1 cellular context compared by ENCODE assay signal in the genomic region with DNA sequence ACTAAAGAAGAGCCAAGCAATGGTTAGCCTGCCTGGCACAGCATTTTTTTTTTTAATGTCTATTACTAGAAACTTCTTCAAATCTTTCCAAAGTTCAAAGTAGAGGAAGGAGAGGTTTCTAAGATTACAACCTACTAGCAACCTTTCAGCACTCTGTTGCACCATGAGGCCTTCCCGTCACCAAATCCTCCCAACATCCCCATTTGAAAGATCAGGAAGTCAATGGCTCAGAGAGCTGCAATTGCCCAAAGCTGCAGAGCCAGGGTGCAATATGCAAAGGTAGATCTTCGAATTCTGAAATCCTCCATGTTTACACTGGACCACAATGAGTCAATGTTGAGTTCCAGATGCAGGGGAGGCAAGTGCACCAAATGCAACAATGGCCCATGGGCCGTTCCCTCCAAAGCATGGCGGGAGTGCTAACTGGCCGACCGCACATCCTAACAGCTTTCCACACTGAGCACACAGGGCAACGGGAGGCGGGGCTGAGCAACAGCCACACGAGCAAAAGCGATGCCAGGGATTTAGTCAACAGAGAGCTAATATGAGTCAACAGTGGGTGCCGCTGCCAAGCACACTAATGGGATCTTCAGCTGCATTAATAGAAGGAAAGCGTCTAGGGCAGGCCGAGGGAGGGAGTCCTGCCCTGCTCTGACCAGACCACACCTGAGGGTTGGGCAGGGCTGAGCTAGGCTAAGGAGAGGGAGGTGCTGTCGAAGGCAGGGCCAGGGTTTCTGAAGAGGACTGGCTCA.
A peak's percentile ranks its signal among the peaks of the same experiment; 100 is the strongest.
TF ChIP-seq lines count a peak whose summit lies in the region.

No MANE protein-coding gene starts in this region.

TF ChIP-seq in HepG2, 621 proteins besides CTCF, POLR2A, EP300 and RAD21 (continued from another document):
- TF ChIP-seq ZBTB33 (CRISPR knock-in tag; IDR thresholded peaks at IDR 0.05) = peak; percentile 89
- peak; percentile 15 for TF ChIP-seq XRCC5 (optimal IDR thresholded peaks at IDR 0.05; ENCODE audit: low read length)
- TF ChIP-seq PATZ1 (CRISPR knock-in tag; IDR thresholded peaks at IDR 0.05) = no peak
- TF ChIP-seq SP5 (CRISPR knock-in tag; IDR thresholded peaks at IDR 0.05; ENCODE audit: borderline replicate concordance, low read depth) = 0 out of 2 replicates have a peak, but pooled peaks have one; percentile 11
- TF ChIP-seq HNRNPL (IDR thresholded peaks at IDR 0.05; ENCODE audit: low read depth, low read length) = 0 out of 2 replicates have a peak, but pooled peaks have one; percentile 65
- no peak for TF ChIP-seq JDP2 (CRISPR knock-in tag; IDR thresholded peaks at IDR 0.05; ENCODE audit: borderline replicate concordance)
- no peak for TF ChIP-seq ATAD3A (CRISPR knock-in tag; IDR thresholded peaks at IDR 0.05)
- no peak for TF ChIP-seq MAFG (CRISPR knock-in tag; IDR thresholded peaks at IDR 0.05)
- TF ChIP-seq, protein P1, sequence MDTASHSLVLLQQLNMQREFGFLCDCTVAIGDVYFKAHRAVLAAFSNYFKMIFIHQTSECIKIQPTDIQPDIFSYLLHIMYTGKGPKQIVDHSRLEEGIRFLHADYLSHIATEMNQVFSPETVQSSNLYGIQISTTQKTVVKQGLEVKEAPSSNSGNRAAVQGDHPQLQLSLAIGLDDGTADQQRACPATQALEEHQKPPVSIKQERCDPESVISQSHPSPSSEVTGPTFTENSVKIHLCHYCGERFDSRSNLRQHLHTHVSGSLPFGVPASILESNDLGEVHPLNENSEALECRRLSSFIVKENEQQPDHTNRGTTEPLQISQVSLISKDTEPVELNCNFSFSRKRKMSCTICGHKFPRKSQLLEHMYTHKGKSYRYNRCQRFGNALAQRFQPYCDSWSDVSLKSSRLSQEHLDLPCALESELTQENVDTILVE (CRISPR knock-in tag; IDR thresholded peaks at IDR 0.05) = no peak
- TF ChIP-seq, protein P2, sequence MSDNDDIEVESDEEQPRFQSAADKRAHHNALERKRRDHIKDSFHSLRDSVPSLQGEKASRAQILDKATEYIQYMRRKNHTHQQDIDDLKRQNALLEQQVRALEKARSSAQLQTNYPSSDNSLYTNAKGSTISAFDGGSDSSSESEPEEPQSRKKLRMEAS (IDR thresholded peaks at IDR 0.05) = 0 out of 2 replicates have a peak, but pooled peaks have one; percentile 32
- TF ChIP-seq, protein P3, sequence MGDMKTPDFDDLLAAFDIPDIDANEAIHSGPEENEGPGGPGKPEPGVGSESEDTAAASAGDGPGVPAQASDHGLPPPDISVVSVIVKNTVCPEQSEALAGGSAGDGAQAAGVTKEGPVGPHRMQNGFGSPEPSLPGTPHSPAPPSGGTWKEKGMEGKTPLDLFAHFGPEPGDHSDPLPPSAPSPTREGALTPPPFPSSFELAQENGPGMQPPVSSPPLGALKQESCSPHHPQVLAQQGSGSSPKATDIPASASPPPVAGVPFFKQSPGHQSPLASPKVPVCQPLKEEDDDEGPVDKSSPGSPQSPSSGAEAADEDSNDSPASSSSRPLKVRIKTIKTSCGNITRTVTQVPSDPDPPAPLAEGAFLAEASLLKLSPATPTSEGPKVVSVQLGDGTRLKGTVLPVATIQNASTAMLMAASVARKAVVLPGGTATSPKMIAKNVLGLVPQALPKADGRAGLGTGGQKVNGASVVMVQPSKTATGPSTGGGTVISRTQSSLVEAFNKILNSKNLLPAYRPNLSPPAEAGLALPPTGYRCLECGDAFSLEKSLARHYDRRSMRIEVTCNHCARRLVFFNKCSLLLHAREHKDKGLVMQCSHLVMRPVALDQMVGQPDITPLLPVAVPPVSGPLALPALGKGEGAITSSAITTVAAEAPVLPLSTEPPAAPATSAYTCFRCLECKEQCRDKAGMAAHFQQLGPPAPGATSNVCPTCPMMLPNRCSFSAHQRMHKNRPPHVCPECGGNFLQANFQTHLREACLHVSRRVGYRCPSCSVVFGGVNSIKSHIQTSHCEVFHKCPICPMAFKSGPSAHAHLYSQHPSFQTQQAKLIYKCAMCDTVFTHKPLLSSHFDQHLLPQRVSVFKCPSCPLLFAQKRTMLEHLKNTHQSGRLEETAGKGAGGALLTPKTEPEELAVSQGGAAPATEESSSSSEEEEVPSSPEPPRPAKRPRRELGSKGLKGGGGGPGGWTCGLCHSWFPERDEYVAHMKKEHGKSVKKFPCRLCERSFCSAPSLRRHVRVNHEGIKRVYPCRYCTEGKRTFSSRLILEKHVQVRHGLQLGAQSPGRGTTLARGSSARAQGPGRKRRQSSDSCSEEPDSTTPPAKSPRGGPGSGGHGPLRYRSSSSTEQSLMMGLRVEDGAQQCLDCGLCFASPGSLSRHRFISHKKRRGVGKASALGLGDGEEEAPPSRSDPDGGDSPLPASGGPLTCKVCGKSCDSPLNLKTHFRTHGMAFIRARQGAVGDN (CRISPR knock-in tag; IDR thresholded peaks at IDR 0.05) = peak; percentile 57
- TF ChIP-seq, protein P4, sequence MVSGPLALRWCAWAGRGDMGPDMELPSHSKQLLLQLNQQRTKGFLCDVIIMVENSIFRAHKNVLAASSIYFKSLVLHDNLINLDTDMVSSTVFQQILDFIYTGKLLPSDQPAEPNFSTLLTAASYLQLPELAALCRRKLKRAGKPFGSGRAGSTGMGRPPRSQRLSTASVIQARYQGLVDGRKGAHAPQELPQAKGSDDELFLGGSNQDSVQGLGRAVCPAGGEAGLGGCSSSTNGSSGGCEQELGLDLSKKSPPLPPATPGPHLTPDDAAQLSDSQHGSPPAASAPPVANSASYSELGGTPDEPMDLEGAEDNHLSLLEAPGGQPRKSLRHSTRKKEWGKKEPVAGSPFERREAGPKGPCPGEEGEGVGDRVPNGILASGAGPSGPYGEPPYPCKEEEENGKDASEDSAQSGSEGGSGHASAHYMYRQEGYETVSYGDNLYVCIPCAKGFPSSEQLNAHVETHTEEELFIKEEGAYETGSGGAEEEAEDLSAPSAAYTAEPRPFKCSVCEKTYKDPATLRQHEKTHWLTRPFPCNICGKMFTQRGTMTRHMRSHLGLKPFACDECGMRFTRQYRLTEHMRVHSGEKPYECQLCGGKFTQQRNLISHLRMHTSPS (CRISPR knock-in tag; IDR thresholded peaks at IDR 0.05; ENCODE audit: low read depth) = peak; percentile 74; the same call in 1 of the 2 replicates
- TF ChIP-seq ZNF644 (CRISPR knock-in tag; IDR thresholded peaks at IDR 0.05; ENCODE audit: low read depth) = peak; percentile 91
- no peak for TF ChIP-seq CHCHD3 (CRISPR knock-in tag; IDR thresholded peaks at IDR 0.05)
- TF ChIP-seq ZNF768 (CRISPR knock-in tag; IDR thresholded peaks at IDR 0.05) = peak; percentile 46; the same call in 1 of the 2 replicates
- no peak for TF ChIP-seq HBP1 (CRISPR knock-in tag; IDR thresholded peaks at IDR 0.05; ENCODE audit: low read depth)
- TF ChIP-seq FOXA3 (CRISPR knock-in tag; IDR thresholded peaks at IDR 0.05) = peak; percentile 68
- peak; percentile 42; the same call in 1 of the 2 replicates for TF ChIP-seq ZBTB38 (CRISPR knock-in tag; IDR thresholded peaks at IDR 0.05)
- TF ChIP-seq FOSL2 (CRISPR knock-in tag; IDR thresholded peaks at IDR 0.05) = peak; percentile 64
- no peak for TF ChIP-seq FOXA1 (IDR thresholded peaks at IDR 0.05)
- peak; percentile 77 for TF ChIP-seq FOXA1 (CRISPR knock-in tag; IDR thresholded peaks at IDR 0.05)
- no peak for TF ChIP-seq ZNF557 (CRISPR knock-in tag; IDR thresholded peaks at IDR 0.05)
